22 cellular contexts compared by ENCODE assay signal in genomic region chr1:166849135-166849534, GRCh38. TPM values are rescaled to one million over a fixed set of nuclear protein-coding genes. Genes with fewer than 3 reads are reported as not detected.
DNase-seq lines count a peak whose midpoint lies in the region; ATAC-seq, FAIRE-seq and TF ChIP-seq lines count a peak whose summit lies in the region.
"Had no signal": no experiment of that assay in that cellular context is flagged by ENCODE, and none has a peak within 500 bp of the region (broad histone marks: within the 10 kb centered on the region; RNA-seq: fewer than 3 reads in every experiment).

No MANE protein-coding gene starts in this region.

- H3K27me3 ChIP-seq in breast epithelium, result no peaks in the 10 kb centered on the region
- no peaks in the 10 kb centered on the region for H3K27me3 ChIP-seq in K562 (ENCODE audit: control insufficient read depth in 2 of 2, insufficient read depth in 2 of 2, low read length in 2 of 2)
- H3K27me3 ChIP-seq: BLaER1 had no signal

- peak overlapping the region; percentile 37 for H3K27ac Mint-ChIP-seq in activated CD4-positive, alpha-beta T cell treated with anti-CD3 and anti-CD28 coated beads for 36 hours
- peak overlapping the region; percentile 29 for H3K27ac Mint-ChIP-seq in MCF 10A (ENCODE audit: low read depth, unreplicated experiment)
- H3K27ac Mint-ChIP-seq in T-cell, result no peak overlapping the region
- H3K27ac Mint-ChIP-seq: B cell, GM23338, HFFc6 had no signal

- H3K27ac ChIP-seq in breast epithelium, result no peak overlapping the region
- no peak overlapping the region for H3K27ac ChIP-seq in K562 (ENCODE audit: extremely low read depth, low read depth, low read length)
- H3K27ac ChIP-seq: 22Rv1, BLaER1, C4-2B had no signal

- peaks cover 70% of the 10 kb centered on the region for H3K4me1 Mint-ChIP-seq in activated CD4-positive, alpha-beta T cell treated with anti-CD3 and anti-CD28 coated beads for 36 hours
- H3K4me1 Mint-ChIP-seq in MCF 10A (ENCODE audit: insufficient read depth, unreplicated experiment), result peaks cover 17% of the 10 kb centered on the region
- H3K4me1 Mint-ChIP-seq in T-cell, result peaks cover 53 to 64% (median 59%) of the 10 kb centered on the region in 3 donors

- FAIRE-seq in K562 (lab: Jason Lieb, UNC), result no peak
- FAIRE-seq: A204.1, G401.6, GM19239 had no signal

- H3K79me2 ChIP-seq in K562 (ENCODE audit: control insufficient read depth, insufficient read depth, low read length), result no peaks in the 10 kb centered on the region

- H2AFZ ChIP-seq in K562 (ENCODE audit: low read depth, low read length), result no peak overlapping the region
- H2AFZ ChIP-seq: GM23338 had no signal

- no peak overlapping the region for H3K4me3 Mint-ChIP-seq in activated CD4-positive, alpha-beta T cell treated with anti-CD3 and anti-CD28 coated beads for 36 hours
- no peak overlapping the region for H3K4me3 Mint-ChIP-seq in MCF 10A (ENCODE audit: unreplicated experiment)
- no peak overlapping the region for H3K4me3 Mint-ChIP-seq in T-cell
- H3K4me3 Mint-ChIP-seq: B cell; CD4-positive, CD25-positive, alpha-beta regulatory T cell; CD8-positive, alpha-beta T cell; GM23338; H9; HFFc6 had no signal

- DNase-seq in activated CD4-positive, alpha-beta T cell treated with anti-CD3 and anti-CD28 coated beads for 36 hours, result no peak
- DNase-seq in activated CD4-positive, alpha-beta T cell treated with anti-CD3 and anti-CD28 coated beads, Interleukin-2, amount 50 U/mL, for 48 hours, result no peak
- DNase-seq in MCF 10A (ENCODE audit: unreplicated experiment) (no peak), breast epithelium (ENCODE audit: low spot score in 2 of 2) (no peak), K562 (ENCODE audit: extremely low read depth in 1 of 4, low spot score in 3 of 4) (no peak), T-cell (no peak)
- DNase-seq: Caco-2; CD4-positive, CD25-positive, alpha-beta regulatory T cell; CD8-positive, alpha-beta T cell; DMS153; DND-41; H9; HFFc6 had no signal

- POLR2A ChIA-PET in activated CD4-positive, alpha-beta T cell treated with anti-CD3 and anti-CD28 coated beads for 36 hours (lab: Charles Lee), result no interaction called here
- POLR2A ChIA-PET in MCF 10A (lab: Yijun Ruan, JAX), result interaction anchor here (0.7 to 1.0 kb wide), 3 partner anchors 8 to 15 kb away, joined by 3 to 4 read pairs (median 4); partner anchors contain the start of gene POGK
- POLR2A ChIA-PET in K562 (lab: Yijun Ruan, JAX), result interaction anchor here (1.0 to 2.3 kb wide), 3 partner anchors 10 to 231 kb away, joined by 3 to 10 read pairs (median 6); partner anchors contain the start of gene POGK
- POLR2A ChIA-PET in T-cell (lab: Charles Lee), result no interaction called here

- in situ Hi-C loops in K562 (cut with MboI), result no loop called here

- H3K4me2 ChIP-seq in K562 (ENCODE audit: insufficient read depth, low read length), result no peak overlapping the region
- H3K4me2 ChIP-seq: BLaER1, GM23338 had no signal

- TF ChIP-seq RAD21 in K562 (CRISPR knock-in tag; conservative IDR thresholded peaks at IDR 0.05 in 1 of 2, IDR thresholded peaks at IDR 0.05 in 1 of 2), result no peak

- H3K9me1 ChIP-seq in K562 (ENCODE audit: control insufficient read depth, insufficient read depth, low read length), result no peaks in the 10 kb centered on the region

- TF ChIP-seq POLR2A in breast epithelium (IDR thresholded peaks at IDR 0.05), result no peak
- TF ChIP-seq POLR2A in K562 (conservative IDR thresholded peaks at IDR 0.05), result no peak

- no peak for TF ChIP-seq CTCF in MCF 10A (IDR thresholded peaks at IDR 0.05; ENCODE audit: unreplicated experiment)
- TF ChIP-seq CTCF in breast epithelium (IDR thresholded peaks at IDR 0.05), result no peak
- no peak for TF ChIP-seq CTCF in K562 (IDR thresholded peaks at IDR 0.05 in 2 of 3, conservative IDR thresholded peaks at IDR 0.05 in 1 of 3; ENCODE audit: insufficient read depth in 2 of 3, low read depth in 1 of 3, low read length in 3 of 3)

- intact Hi-C loops in activated CD4-positive, alpha-beta T cell treated with anti-CD3 and anti-CD28 coated beads for 36 hours (cut with DNase I, micrococcal nuclease), result no loop called here
- intact Hi-C loops in MCF 10A (cut with micrococcal nuclease) (no loop called here), breast epithelium (cut with DNase I; ENCODE audit: low total_unique reads) (no loop called here), K562 (cut with micrococcal nuclease) (no loop called here)

- H3K9me3 ChIP-seq in breast epithelium (no peaks in the 10 kb centered on the region), K562 (replicated peaks; ENCODE audit: control insufficient read depth, insufficient read depth, low read depth, low read length) (no peaks in the 10 kb centered on the region)
- H3K9me3 ChIP-seq: BLaER1, Caco-2 had no signal

- H3K9ac ChIP-seq in K562 (ENCODE audit: insufficient read depth in 1 of 2, low read depth in 2 of 2, low read length in 2 of 2), result no peak overlapping the region; a peak in 1 of 4 replicates
- H3K9ac ChIP-seq: BLaER1 had no signal

- H3K4me1 ChIP-seq in breast epithelium, result peaks cover 0 to 1% of the 10 kb centered on the region in 2 donors
- no peaks in the 10 kb centered on the region; a peak in 1 of 5 replicates for H3K4me1 ChIP-seq in K562 (replicated peaks in 1 of 2; ENCODE audit: control insufficient read depth in 2 of 2, insufficient read depth in 2 of 2, low read length in 2 of 2)
- H3K4me1 ChIP-seq: BLaER1 had no signal

- H3K27me3 Mint-ChIP-seq in activated CD4-positive, alpha-beta T cell treated with anti-CD3 and anti-CD28 coated beads for 36 hours, result no peaks in the 10 kb centered on the region
- H3K27me3 Mint-ChIP-seq in MCF 10A (ENCODE audit: insufficient read depth, unreplicated experiment) (no peaks in the 10 kb centered on the region), T-cell (no peaks in the 10 kb centered on the region)
- H3K27me3 Mint-ChIP-seq: B cell; CD4-positive, CD25-positive, alpha-beta regulatory T cell had no signal

- 89% methylated on average over 18 of the region's 20 CpGs for WGBS in K562 (ENCODE audit: insufficient coverage, low coverage, missing lambda C conversion rate)

- CTCF ChIA-PET in activated CD4-positive, alpha-beta T cell treated with anti-CD3 and anti-CD28 coated beads for 36 hours (lab: Charles Lee), result interaction anchor here (1.2 to 1.5 kb wide), 2 partner anchors 20 to 23 kb away, joined by 4 to 5 read pairs; no protein-coding TSS in a partner anchor
- CTCF ChIA-PET in MCF 10A (lab: Yijun Ruan, JAX), result interaction anchor here (1.0 to 5.2 kb wide), 6 partner anchors 20 to 1132 kb away, joined by 3 to 24 read pairs (median 4); partner anchors contain the start of gene TADA1
- CTCF ChIA-PET in K562 (lab: Yijun Ruan, JAX; ENCODE audit: low intra/inter-chr PET ratio), result no interaction called here
- CTCF ChIA-PET in T-cell (lab: Charles Lee), result no interaction called here

- H3K9me3 Mint-ChIP-seq in activated CD4-positive, alpha-beta T cell treated with anti-CD3 and anti-CD28 coated beads for 36 hours (ENCODE audit: low read depth), result no peaks in the 10 kb centered on the region
- H3K9me3 Mint-ChIP-seq in MCF 10A (ENCODE audit: unreplicated experiment) (no peaks in the 10 kb centered on the region), T-cell (no peaks in the 10 kb centered on the region)
- H3K9me3 Mint-ChIP-seq: CD4-positive, CD25-positive, alpha-beta regulatory T cell; CD8-positive, alpha-beta T cell; GM23338; H9; HFFc6 had no signal

- TF ChIP-seq EP300 in K562 (IDR thresholded peaks at IDR 0.05; ENCODE audit: low read length), result no peak

- peaks cover 88% of the 10 kb centered on the region for H3K36me3 Mint-ChIP-seq in activated CD4-positive, alpha-beta T cell treated with anti-CD3 and anti-CD28 coated beads for 36 hours (ENCODE audit: low read depth)
- peaks cover 99% of the 10 kb centered on the region for H3K36me3 Mint-ChIP-seq in MCF 10A (ENCODE audit: insufficient read depth, unreplicated experiment)
- peaks cover 80% of the 10 kb centered on the region for H3K36me3 Mint-ChIP-seq in T-cell

- no peak for ATAC-seq in activated CD4-positive, alpha-beta T cell treated with anti-CD3 and anti-CD28 coated beads for 36 hours
- ATAC-seq in K562 (no peak), HG02763 (IDR thresholded peaks at IDR 0.05; ENCODE audit: unreplicated experiment) (no peak), T-cell (replicated peaks in 1 of 4) (no peak)
- ATAC-seq: CD8-positive, alpha-beta T cell; GM23338 had no signal

- H3K36me3 ChIP-seq in breast epithelium (peaks cover 14% of the 10 kb centered on the region), K562 (ENCODE audit: control insufficient read depth, insufficient read depth, low read length) (peaks cover 99% of the 10 kb centered on the region)

- H3K4me3 ChIP-seq in breast epithelium (no peak overlapping the region), K562 (no peak overlapping the region)
- H3K4me3 ChIP-seq: BLaER1, GM23338 had no signal

- peaks cover 4% of the 10 kb centered on the region; the same call in 1 of the 2 replicates for H4K20me1 ChIP-seq in K562 (replicated peaks; ENCODE audit: control insufficient read depth, insufficient read depth, low read length)

- BruUV-seq in MCF 10A (replicated peaks; lab: Mats Ljungman, UMichigan) (no TSS peak), K562 (replicated peaks; lab: Mats Ljungman, UMichigan) (no TSS peak)

RNA-seq across cellular contexts. Expression of gene POGK, which starts 9.9 kb away (rescaled TPM):
- total RNA-seq in activated CD4-positive, alpha-beta T cell treated with anti-CD3 and anti-CD28 coated beads for 36 hours, result 10 to 100 TPM; 36.2 to 40.6 TPM
- total RNA-seq in MCF 10A (2022) (55.9 and 71.8 TPM in 2 replicates), breast epithelium (10 to 100 TPM; 29.5 to 42.9 (median 29.8) TPM), K562 (2014; rRNA removed) (24.3 and 30.4 TPM in 2 replicates), K562 (2014; rRNA removed; fragmentation: Illumina TruSeq; extraction: Trizol) (30.9 and 31.0 TPM in 2 replicates), K562 (2015; rRNA removed; fragmentation: Illumina TruSeq; extraction: Trizol) (41.0 and 44.5 TPM in 2 replicates), K562 (2021) (34.6 and 35.6 TPM in 2 replicates), T-cell (10 to 100 TPM; 26.2 to 45.9 (median 43.2) TPM)
- 19.4 and 25.5 TPM in 2 replicates for total RNA-seq in K562 (2011; cell fraction: chromatin; rRNA removed; ENCODE audit: low replicate concordance)
- total RNA-seq in K562 (2011; cell fraction: nucleolus; rRNA removed), result 13.3 and 15.5 TPM in 2 replicates
- total RNA-seq in K562 (2011; cell fraction: nucleoplasm; rRNA removed), result 21.6 and 38.7 TPM in 2 replicates
- polyA plus RNA-seq in K562 (2011; rRNA removed) (11.5 and 12.5 TPM in 2 replicates), K562 (2014; fragmentation: Illumina TruSeq; extraction: Trizol) (24.6 and 30.8 TPM in 2 replicates), K562 (2014; fragmentation: Nextera tagmentation; extraction: Ambion mirVana) (1 to 10 TPM; 6.1 to 8.1 TPM), K562 (2014; rRNA removed) (15.7 and 20.1 TPM in 2 replicates)
- 8.6 and 14.1 TPM in 2 replicates for polyA plus RNA-seq in K562 (2011; cell fraction: cytosol; rRNA removed)
- 27.0 and 31.8 TPM in 2 replicates for polyA plus RNA-seq in K562 (2011; cell fraction: nucleus; rRNA removed)
- polyA plus RNA-seq in K562 (2012), result 18.6 and 22.8 TPM in 2 replicates
- 29.8 and 30.3 TPM in 2 replicates for polyA minus RNA-seq in K562 (2011; rRNA and poly(A)+ RNA removed)
- 19.1 and 22.8 TPM in 2 replicates for polyA minus RNA-seq in K562 (2011; cell fraction: cytosol; rRNA and poly(A)+ RNA removed)
- polyA minus RNA-seq in K562 (2011; cell fraction: nucleus; rRNA and poly(A)+ RNA removed), result 17.4 and 27.2 TPM in 2 replicates

RNA-seq across cellular contexts. Expression of gene TADA1, which starts 26.9 kb away (rescaled TPM):
- total RNA-seq in activated CD4-positive, alpha-beta T cell treated with anti-CD3 and anti-CD28 coated beads for 36 hours, result 10 to 100 TPM; 16.0 to 19.5 TPM
- 14.7 and 15.9 TPM in 2 replicates for total RNA-seq in MCF 10A (2022)
- total RNA-seq in breast epithelium, result 10 to 100 TPM in 2 of 3 donors, 1 to 10 TPM in 1; 6.9 to 18.7 (median 14.1) TPM
- 14.9 and 32.5 TPM in 2 replicates for total RNA-seq in K562 (2011; cell fraction: chromatin; rRNA removed; ENCODE audit: low replicate concordance)
- 8.2 and 11.6 TPM in 2 replicates for total RNA-seq in K562 (2011; cell fraction: nucleolus; rRNA removed)
- 17.5 and 30.8 TPM in 2 replicates for total RNA-seq in K562 (2011; cell fraction: nucleoplasm; rRNA removed)
- total RNA-seq in K562 (2014; rRNA removed), result 15.9 and 18.8 TPM in 2 replicates
- total RNA-seq in K562 (2014; rRNA removed; fragmentation: Illumina TruSeq; extraction: Trizol), result 28.7 and 32.5 TPM in 2 replicates
- 27.3 and 27.7 TPM in 2 replicates for total RNA-seq in K562 (2015; rRNA removed; fragmentation: Illumina TruSeq; extraction: Trizol)
- total RNA-seq in K562 (2021), result 20.5 and 21.2 TPM in 2 replicates
- polyA plus RNA-seq in K562 (2011; rRNA removed), result 42.9 and 43.1 TPM in 2 replicates
- polyA plus RNA-seq in K562 (2011; cell fraction: cytosol; rRNA removed), result 17.2 and 32.7 TPM in 2 replicates
- polyA plus RNA-seq in K562 (2011; cell fraction: nucleus; rRNA removed), result 27.0 and 37.4 TPM in 2 replicates
- 13.6 and 22.2 TPM in 2 replicates for polyA plus RNA-seq in K562 (2012)
- polyA plus RNA-seq in K562 (2014; fragmentation: Illumina TruSeq; extraction: Trizol), result 28.4 and 35.2 TPM in 2 replicates
- 10 to 100 TPM; 62.6 to 76.5 TPM for polyA plus RNA-seq in K562 (2014; fragmentation: Nextera tagmentation; extraction: Ambion mirVana)
- polyA plus RNA-seq in K562 (2014; rRNA removed), result 18.6 and 24.1 TPM in 2 replicates
- polyA minus RNA-seq in K562 (2011; rRNA and poly(A)+ RNA removed), result 39.7 and 45.5 TPM in 2 replicates
- polyA minus RNA-seq in K562 (2011; cell fraction: cytosol; rRNA and poly(A)+ RNA removed), result 15.5 and 15.6 TPM in 2 replicates
- polyA minus RNA-seq in K562 (2011; cell fraction: nucleus; rRNA and poly(A)+ RNA removed), result 7.5 and 16.2 TPM in 2 replicates
- total RNA-seq in T-cell, result 10 to 100 TPM; 11.1 to 14.6 (median 12.8) TPM

Comparison
In these comparisons a context has a peak if more than half of its experiments do, and no peak if none do; other contexts are left out.
1. H3K27ac Mint-ChIP-seq: peak in activated CD4-positive, alpha-beta T cell treated with anti-CD3 and anti-CD28 coated beads for 36 hours (single experiment) and MCF 10A (single experiment); none in T-cell (0 of 2).
2. CTCF ChIA-PET loops: an anchor here in activated CD4-positive, alpha-beta T cell treated with anti-CD3 and anti-CD28 coated beads for 36 hours (1.2 to 1.5 kb wide) and MCF 10A (1.0 to 5.2 kb wide); none called in K562 and T-cell.
3. POLR2A ChIA-PET loops: an anchor here in MCF 10A (0.7 to 1.0 kb wide) and K562 (1.0 to 2.3 kb wide); none called in activated CD4-positive, alpha-beta T cell treated with anti-CD3 and anti-CD28 coated beads for 36 hours and T-cell.